1 cellular context compared by ENCODE assay signal in the genomic region with DNA sequence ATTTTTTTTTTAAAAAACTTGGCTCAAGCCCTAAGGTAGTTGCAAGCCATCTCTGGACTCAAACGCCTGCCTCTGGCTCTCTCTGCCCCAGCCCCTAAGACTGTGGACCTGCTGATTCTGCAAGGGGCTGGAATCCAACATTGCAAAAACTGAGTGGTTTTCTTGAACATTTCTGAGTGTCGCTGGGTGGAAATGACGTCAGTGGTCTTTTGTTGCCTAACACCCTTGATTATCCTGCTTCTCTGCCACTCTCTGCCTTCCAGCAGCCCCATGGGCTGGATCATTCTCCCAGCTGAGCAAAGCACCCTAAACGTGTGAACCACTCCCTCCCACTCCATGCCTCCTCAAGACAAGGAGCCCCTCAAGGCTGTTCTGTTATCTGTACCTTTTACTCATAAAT.
A peak's percentile ranks its signal among the peaks of the same experiment; 100 is the strongest.
TF ChIP-seq lines count a peak whose summit lies in the region.

No MANE protein-coding gene starts in this region.

TF ChIP-seq in HepG2, 621 proteins besides CTCF, POLR2A, EP300 and RAD21:
- no peak for TF ChIP-seq ZNF207 (IDR thresholded peaks at IDR 0.05; ENCODE audit: borderline replicate concordance)
- no peak for TF ChIP-seq SP1 (IDR thresholded peaks at IDR 0.05)
- TF ChIP-seq SP1 (CRISPR knock-in tag; IDR thresholded peaks at IDR 0.05) = no peak
- peak; percentile 83 for TF ChIP-seq ATF7 (IDR thresholded peaks at IDR 0.05)
- no peak for TF ChIP-seq ATF7 (CRISPR knock-in tag; IDR thresholded peaks at IDR 0.05)
- no peak for TF ChIP-seq PRDM4 (CRISPR knock-in tag; IDR thresholded peaks at IDR 0.05; ENCODE audit: borderline replicate concordance)
- peak; percentile 75 for TF ChIP-seq CREB1 (IDR thresholded peaks at IDR 0.05)
- TF ChIP-seq CREB1 (CRISPR knock-in tag; IDR thresholded peaks at IDR 0.05) = no peak
- TF ChIP-seq ZBTB39 (CRISPR knock-in tag; IDR thresholded peaks at IDR 0.05) = no peak
- no peak for TF ChIP-seq ZNF670 (CRISPR knock-in tag; IDR thresholded peaks at IDR 0.05; ENCODE audit: borderline replicate concordance)
- no peak for TF ChIP-seq ZSCAN22 (CRISPR knock-in tag; IDR thresholded peaks at IDR 0.05)
- 0 out of 2 replicates have a peak, but pooled peaks have one; percentile 9 for TF ChIP-seq JUNB (CRISPR knock-in tag; IDR thresholded peaks at IDR 0.05; ENCODE audit: borderline replicate concordance)
- TF ChIP-seq HMGA1 (CRISPR knock-in tag; conservative IDR thresholded peaks at IDR 0.05) = no peak
- no peak for TF ChIP-seq ZNF792 (CRISPR knock-in tag; IDR thresholded peaks at IDR 0.05)
- no peak for TF ChIP-seq ZFP1 (CRISPR knock-in tag; IDR thresholded peaks at IDR 0.05)
- TF ChIP-seq KDM6A (CRISPR knock-in tag; IDR thresholded peaks at IDR 0.05; ENCODE audit: low read depth) = no peak
- TF ChIP-seq MTA1 (CRISPR knock-in tag; IDR thresholded peaks at IDR 0.05; ENCODE audit: borderline replicate concordance) = no peak
- no peak for TF ChIP-seq ZNF674 (CRISPR knock-in tag; IDR thresholded peaks at IDR 0.05; ENCODE audit: low read depth)
- no peak for TF ChIP-seq KDM2A (CRISPR knock-in tag; IDR thresholded peaks at IDR 0.05; ENCODE audit: borderline replicate concordance, low read depth)
